29 cellular contexts compared by ENCODE assay signal in genomic region chr5:34539183-34539582, GRCh38.
"Had no signal": no experiment of that assay in that cellular context is flagged by ENCODE, and none has a peak within 500 bp of the region (broad histone marks: within the 10 kb centered on the region; RNA-seq: fewer than 3 reads in every experiment).

No MANE protein-coding gene starts in this region.

- H3K4me1 Mint-ChIP-seq: activated naive CD8-positive, alpha-beta T cell treated with anti-CD3 and anti-CD28 coated beads, Interleukin-2, amount 10 ng/mL, durations not matched to agents 7 days and 5 days; central memory CD8-positive, alpha-beta T cell had no signal

- H3K36me3 Mint-ChIP-seq: activated naive CD4-positive, alpha-beta T cell treated with anti-CD3 and anti-CD28 coated beads, Interleukin-2, amount 50 U/mL, for 24 hours; activated naive CD8-positive, alpha-beta T cell treated with anti-CD3 and anti-CD28 coated beads, Interleukin-2, amount 10 ng/mL, durations not matched to agents 7 days and 5 days had no signal

- H3K36me3 ChIP-seq: ascending aorta, cardiac muscle cell had no signal

- DNase-seq: activated CD4-positive, alpha-beta T cell treated with anti-CD3 and anti-CD28 coated beads, Interleukin-2, amount 10 ng/mL, durations not matched to agents 24 days and 14 days; activated CD4-positive, alpha-beta T cell treated with anti-CD3 and anti-CD28 coated beads, Interleukin-2, amount 50 U/mL, for 4 hours; activated CD8-positive, alpha-beta T cell treated with anti-CD3 and anti-CD28 coated beads for 36 hours; activated gamma-delta T cell; activated naive CD4-positive, alpha-beta T cell treated with Interleukin-2 at 50 U/mL for 16 hours; activated naive CD8-positive, alpha-beta T cell treated with anti-CD3 and anti-CD28 coated beads, Interleukin-2, amount 10 ng/mL, durations not matched to agents 7 days and 5 days; activated T-cell treated with anti-CD3 and anti-CD28 coated beads, Interleukin-2, amount 50 U/mL, for 1 hour; amygdala; NCI-H1092 treated with DMSO at 0.1 percent for 48 hours; NCI-H1417; NCI-H146; NCI-H187; NCI-H2029 treated with DMSO at 0.1 percent for 48 hours; NCI-H2171 treated with DMSO at 0.1 percent for 48 hours; NCI-H2227 treated with DMSO at 0.1 percent for 48 hours; NCI-H446 treated with DMSO at 0.1 percent for 48 hours; NCI-H524; NCI-H69; OCI-M1; Right ventricle myocardium superior; SW 1271; T-helper 1 cell; T-helper 2 cell; T-helper 9 cell had no signal

- H3K4me3 Mint-ChIP-seq: activated CD4-positive, alpha-beta T cell treated with anti-CD3 and anti-CD28 coated beads, Interleukin-2, amount 10 ng/mL, durations not matched to agents 24 days and 14 days; activated CD8-positive, alpha-beta T cell treated with anti-CD3 and anti-CD28 coated beads for 36 hours; activated naive CD4-positive, alpha-beta T cell treated with anti-CD3 and anti-CD28 coated beads, Interleukin-2, amount 50 U/mL, for 24 hours; activated naive CD8-positive, alpha-beta T cell treated with anti-CD3 and anti-CD28 coated beads, Interleukin-2, amount 10 ng/mL, durations not matched to agents 7 days and 5 days; central memory CD8-positive, alpha-beta T cell had no signal

- H3K4me3 ChIP-seq: ascending aorta, cardiac muscle cell had no signal

- H3K27me3 ChIP-seq: ascending aorta, cardiac muscle cell had no signal

- ATAC-seq: activated CD8-positive, alpha-beta T cell treated with anti-CD3 and anti-CD28 coated beads for 36 hours had no signal

- H3K27ac Mint-ChIP-seq: activated CD4-positive, alpha-beta T cell treated with anti-CD3 and anti-CD28 coated beads, Interleukin-2, amount 10 ng/mL, durations not matched to agents 24 days and 14 days; activated CD8-positive, alpha-beta T cell treated with anti-CD3 and anti-CD28 coated beads for 36 hours; activated naive CD4-positive, alpha-beta T cell treated with anti-CD3 and anti-CD28 coated beads, Interleukin-2, amount 50 U/mL, for 24 hours; activated naive CD8-positive, alpha-beta T cell treated with anti-CD3 and anti-CD28 coated beads, Interleukin-2, amount 10 ng/mL, durations not matched to agents 7 days and 5 days; activated T-helper 2 cell treated with anti-CD3 and anti-CD28 coated beads, Interferon-gamma antibody, Interleukin-2, Interleukin-4, amounts not matched to agents 10 μg/mL and 5 μg/mL and 100 μg/mL, durations not matched to agents 14 hours and 24 hours and 36 hours had no signal

- H3K27ac ChIP-seq: ascending aorta, cardiac muscle cell had no signal
